ENCODE assay signal across 18 cellular contexts in the genomic region with DNA sequence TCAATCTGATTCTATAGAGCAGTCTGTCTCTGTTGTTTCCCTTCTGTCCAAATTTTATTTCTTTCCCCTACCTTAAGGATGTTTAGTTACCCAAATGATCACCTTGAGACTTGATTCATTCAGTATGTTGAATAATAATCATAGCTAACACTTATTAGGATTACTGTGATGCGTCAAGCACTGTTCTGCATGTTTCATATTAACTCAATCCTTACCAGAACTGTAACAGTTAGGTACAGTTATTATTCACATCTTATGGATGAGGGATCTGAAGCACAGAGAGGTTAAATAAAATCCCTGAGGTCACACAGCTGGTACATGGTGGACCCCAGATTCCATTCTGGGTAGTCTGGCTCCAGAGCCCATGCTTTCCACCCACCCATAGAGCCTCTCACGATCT.
A peak's percentile ranks its signal among the peaks of the same experiment; 100 is the strongest.
DNase-seq lines count a peak whose midpoint lies in the region; ATAC-seq, FAIRE-seq and TF ChIP-seq lines count a peak whose summit lies in the region.
"Had no signal": no experiment of that assay in that cellular context is flagged by ENCODE, and none has a peak within 500 bp of the region (broad histone marks: within the 10 kb centered on the region; RNA-seq: fewer than 3 reads in every experiment).

No MANE protein-coding gene starts in this region.

- no peak for TF ChIP-seq POLR2A in GM12891 (IDR thresholded peaks at IDR 0.05; ENCODE audit: low read depth, low read length)
- no peak for TF ChIP-seq POLR2A in suprapubic skin (IDR thresholded peaks at IDR 0.05)

- peak overlapping the region; percentile 41 for H3K27ac Mint-ChIP-seq in activated naive CD8-positive, alpha-beta T cell treated with anti-CD3 and anti-CD28 coated beads, Interleukin-2, amount 10 ng/mL, durations not matched to agents 7 days and 5 days
- H3K27ac Mint-ChIP-seq in neural crest cell (ENCODE audit: unreplicated experiment): peak overlapping the region; percentile 61

- peaks cover 28% of the 10 kb centered on the region for H3K36me3 Mint-ChIP-seq in activated naive CD8-positive, alpha-beta T cell treated with anti-CD3 and anti-CD28 coated beads, Interleukin-2, amount 10 ng/mL, durations not matched to agents 7 days and 5 days
- peaks cover 7% of the 10 kb centered on the region for H3K36me3 Mint-ChIP-seq in neural crest cell (ENCODE audit: low read depth)

- no peaks in the 10 kb centered on the region for H3K27me3 ChIP-seq in suprapubic skin
- H3K27me3 ChIP-seq: heart right ventricle had no signal

- H3K4me1 ChIP-seq in suprapubic skin: peaks cover 8% of the 10 kb centered on the region

- FAIRE-seq in GM12891 (lab: Jason Lieb, UNC): peak; percentile 61
- FAIRE-seq: A204.1 had no signal

- H3K9me3 Mint-ChIP-seq in activated naive CD8-positive, alpha-beta T cell treated with anti-CD3 and anti-CD28 coated beads, Interleukin-2, amount 10 ng/mL, durations not matched to agents 7 days and 5 days: no peaks in the 10 kb centered on the region
- no peaks in the 10 kb centered on the region for H3K9me3 Mint-ChIP-seq in neural crest cell

- TF ChIP-seq EP300 in suprapubic skin (IDR thresholded peaks at IDR 0.05): no peak

- WGBS in suprapubic skin: 77% methylated on average over 2 of the region's 2 CpGs

- POLR2A ChIA-PET in activated naive CD8-positive, alpha-beta T cell treated with anti-CD3 and anti-CD28 coated beads, Interleukin-2, amount 10 ng/mL, durations not matched to agents 7 days and 5 days (lab: Charles Lee): no interaction called here

- DNase-seq in activated CD4-positive, CD25-positive, alpha-beta regulatory T cell (lab: John Stamatoyannopoulos, UW): no peak
- no peak for DNase-seq in GM12891 (ENCODE audit: insufficient read length, low spot score)
- DNase-seq in activated naive CD8-positive, alpha-beta T cell treated with anti-CD3 and anti-CD28 coated beads, Interleukin-2, amount 10 ng/mL, durations not matched to agents 7 days and 5 days: no peak
- no peak for DNase-seq in neural crest cell (ENCODE audit: low read depth, low spot score)
- DNase-seq in suprapubic skin (ENCODE audit: low spot score in 2 of 2): no peak
- DNase-seq: aorta; heart right ventricle; kidney glomerular epithelial cell; NCI-H1417 treated with DMSO at 0.1 percent for 48 hours; NCI-H345; stimulated activated CD4-positive, alpha-beta T cell treated with anti-CD3 and anti-CD28 coated beads, Interleukin-15, amount 100 ng/mL, for 24 hours had no signal

- no peaks in the 10 kb centered on the region for H3K9me3 ChIP-seq in suprapubic skin
- H3K9me3 ChIP-seq: heart right ventricle had no signal

- H3K4me3 ChIP-seq in suprapubic skin: no peak overlapping the region
- H3K4me3 ChIP-seq: coronary artery, heart right ventricle had no signal

- no peak overlapping the region for H3K27ac ChIP-seq in suprapubic skin
- H3K27ac ChIP-seq: coronary artery, epithelial cell of prostate had no signal

- peak overlapping the region; percentile 85 for H3K4me3 Mint-ChIP-seq in activated naive CD8-positive, alpha-beta T cell treated with anti-CD3 and anti-CD28 coated beads, Interleukin-2, amount 10 ng/mL, durations not matched to agents 7 days and 5 days
- H3K4me3 Mint-ChIP-seq in neural crest cell: no peak overlapping the region

- peaks cover 15% of the 10 kb centered on the region for H3K36me3 ChIP-seq in suprapubic skin

- TF ChIP-seq CTCF in neural crest cell (conservative IDR thresholded peaks at IDR 0.05): no peak
- no peak for TF ChIP-seq CTCF in suprapubic skin (IDR thresholded peaks at IDR 0.05)

- peak; percentile 45 to 69 for ATAC-seq in activated CD4-positive, CD25-positive, alpha-beta regulatory T cell treated with anti-CD3 and anti-CD28 coated beads, Interleukin-2, amount 50 U/mL, for 24 hours
- no peak for ATAC-seq in activated naive CD8-positive, alpha-beta T cell treated with anti-CD3 and anti-CD28 coated beads, Interleukin-2, amount 10 ng/mL, durations not matched to agents 7 days and 5 days (ENCODE audit: low read depth)
- no peak for ATAC-seq in GM21381 (IDR thresholded peaks at IDR 0.05; ENCODE audit: unreplicated experiment)
- no peak for ATAC-seq in HG03460 (IDR thresholded peaks at IDR 0.05; ENCODE audit: unreplicated experiment)
- ATAC-seq: HCT116, heart right ventricle had no signal

- no peaks in the 10 kb centered on the region for H3K27me3 Mint-ChIP-seq in activated naive CD8-positive, alpha-beta T cell treated with anti-CD3 and anti-CD28 coated beads, Interleukin-2, amount 10 ng/mL, durations not matched to agents 7 days and 5 days
- no peaks in the 10 kb centered on the region for H3K27me3 Mint-ChIP-seq in neural crest cell (ENCODE audit: low read depth)

- peaks cover 31% of the 10 kb centered on the region for H3K4me1 Mint-ChIP-seq in activated naive CD8-positive, alpha-beta T cell treated with anti-CD3 and anti-CD28 coated beads, Interleukin-2, amount 10 ng/mL, durations not matched to agents 7 days and 5 days
- peaks cover 35% of the 10 kb centered on the region for H3K4me1 Mint-ChIP-seq in neural crest cell

TF ChIP-seq in GM12891, 5 proteins besides CTCF, POLR2A, EP300 and RAD21:
- TF ChIP-seq TAF1 (IDR thresholded peaks at IDR 0.05; ENCODE audit: low read depth, low read length): no peak
- no peak for TF ChIP-seq POU2F2 (IDR thresholded peaks at IDR 0.05; ENCODE audit: low read depth, low read length)
- no peak for TF ChIP-seq PAX5 (IDR thresholded peaks at IDR 0.05; ENCODE audit: insufficient read depth, low read length, severe bottlenecking)
- no peak for TF ChIP-seq SPI1 (IDR thresholded peaks at IDR 0.05; ENCODE audit: low read depth, low read length)
- no peak for TF ChIP-seq POLR2AphosphoS5 (IDR thresholded peaks at IDR 0.05; ENCODE audit: low read depth, low read length)

Comparison
In these comparisons a context has a peak if more than half of its experiments do, and no peak if none do; other contexts are left out.
1. ATAC-seq: peak in activated CD4-positive, CD25-positive, alpha-beta regulatory T cell treated with anti-CD3 and anti-CD28 coated beads, Interleukin-2, amount 50 U/mL, for 24 hours (2 of 2); none in activated naive CD8-positive, alpha-beta T cell treated with anti-CD3 and anti-CD28 coated beads, Interleukin-2, amount 10 ng/mL, durations not matched to agents 7 days and 5 days (single experiment), GM21381 (single experiment) and HG03460 (single experiment).